27 cellular contexts compared by ENCODE assay signal in the genomic region with DNA sequence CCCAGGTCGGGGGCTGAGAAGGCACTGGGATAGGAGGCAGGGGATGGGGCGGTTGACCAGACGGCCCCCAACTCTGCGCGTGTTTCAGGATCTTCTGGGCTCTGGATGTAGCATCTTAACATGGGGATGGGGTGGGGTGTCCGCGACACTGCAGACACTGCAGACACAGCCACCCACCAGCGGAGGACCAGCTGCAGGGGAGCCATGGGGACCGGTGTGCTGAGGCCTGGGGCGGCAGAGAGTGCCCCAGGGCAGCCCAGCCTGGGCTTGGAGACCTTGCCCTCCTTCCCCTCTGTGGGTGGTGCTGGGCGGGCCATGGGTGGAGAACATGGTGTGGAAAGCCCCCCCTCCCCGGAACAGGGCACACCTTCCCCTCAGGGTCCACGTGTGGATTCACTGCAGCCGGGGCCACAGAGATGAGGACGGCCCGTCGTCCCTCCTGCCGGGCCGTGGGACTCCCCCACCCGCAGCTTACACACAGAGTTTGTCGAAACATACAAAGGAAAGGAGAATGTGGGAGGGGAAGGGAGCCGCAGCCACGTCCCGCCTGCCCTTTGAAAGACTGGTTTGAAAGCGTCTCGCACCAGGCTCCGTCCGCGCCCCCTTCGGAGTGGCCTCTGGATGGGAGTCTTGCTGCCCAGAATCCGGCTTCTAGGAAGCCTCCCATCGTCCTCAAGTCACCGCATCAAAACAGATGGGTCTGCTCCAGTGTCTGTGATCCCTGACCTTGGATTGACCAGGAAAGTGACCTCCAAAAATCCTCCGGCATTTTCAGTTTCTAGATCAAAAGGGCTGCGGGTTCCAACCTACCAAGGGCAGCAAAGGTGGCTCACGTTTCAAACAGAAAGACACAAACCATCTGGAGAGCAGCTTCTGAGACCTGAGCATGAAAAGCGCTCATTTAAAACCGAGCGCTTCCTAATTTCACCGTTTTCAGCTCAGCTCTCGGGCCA.
"Had no signal": no experiment of that assay in that cellular context is flagged by ENCODE, and none has a peak within 500 bp of the region (broad histone marks: within the 10 kb centered on the region; RNA-seq: fewer than 3 reads in every experiment).

No MANE protein-coding gene starts in this region.

- H3K27me3 Mint-ChIP-seq: activated CD4-positive, alpha-beta memory T cell treated with anti-CD3 and anti-CD28 coated beads, Interleukin-2, amount 10 ng/mL, durations not matched to agents 7 days and 5 days; activated naive CD4-positive, alpha-beta T cell treated with anti-CD3 and anti-CD28 coated beads, Interleukin-2, amount 50 U/mL, for 24 hours had no signal

- H3K36me3 Mint-ChIP-seq: activated naive CD4-positive, alpha-beta T cell treated with anti-CD3 and anti-CD28 coated beads, Interleukin-2, amount 50 U/mL, for 24 hours; T-cell had no signal

- DNase-seq: activated CD4-positive, alpha-beta memory T cell treated with anti-CD3 and anti-CD28 coated beads, Interleukin-2, amount 10 ng/mL, durations not matched to agents 7 days and 5 days; activated CD4-positive, alpha-beta T cell treated with anti-CD3 and anti-CD28 coated beads for 36 hours; activated CD4-positive, alpha-beta T cell treated with anti-CD3 and anti-CD28 coated beads, Interleukin-2, amount 50 U/mL, for 1 hour; activated CD4-positive, CD25-positive, alpha-beta regulatory T cell; activated T-cell treated with anti-CD3 and anti-CD28 coated beads for 4 hours; activated T-cell treated with anti-CD3 and anti-CD28 coated beads, Interleukin-2, amount 50 U/mL, for 48 hours; body of pancreas; MG63; MV-4-11; NCI-H1092 treated with DMSO at 0.1 percent for 48 hours; NCI-H1417 treated with DMSO at 0.1 percent for 48 hours; NCI-H1694; NCI-H2029; NCI-H2107; NCI-H2171 treated with DMSO at 0.1 percent for 48 hours; NCI-H345; NCI-H510A; NCI-H526 treated with DMSO at 0.1 percent for 48 hours; NK-92 treated with Interleukin-12 subunit alpha and Interleukin-12 subunit beta, amount 100 ng/mL, for 24 hours; OCI-M1; RPMI8226; T-cell; T-helper 2 cell had no signal

- H3K4me1 Mint-ChIP-seq: activated CD4-positive, alpha-beta memory T cell treated with anti-CD3 and anti-CD28 coated beads, Interleukin-2, amount 10 ng/mL, durations not matched to agents 7 days and 5 days; activated CD4-positive, alpha-beta T cell treated with anti-CD3 and anti-CD28 coated beads for 36 hours; activated naive CD4-positive, alpha-beta T cell treated with anti-CD3 and anti-CD28 coated beads, Interleukin-2, amount 50 U/mL, for 24 hours; activated T-helper 17 cell treated with anti-CD3 and anti-CD28 coated beads, Interleukin-2, amount 50 U/mL, for 72 hours; T-cell had no signal

- ATAC-seq: activated CD4-positive, alpha-beta T cell treated with anti-CD3 and anti-CD28 coated beads for 36 hours; activated T-helper 17 cell treated with anti-CD3 and anti-CD28 coated beads, Interleukin-2, amount 50 U/mL, for 72 hours; body of pancreas; Panc1; Right ventricle myocardium inferior; T-cell had no signal

- H3K4me3 Mint-ChIP-seq: activated CD4-positive, alpha-beta memory T cell treated with anti-CD3 and anti-CD28 coated beads, Interleukin-2, amount 10 ng/mL, durations not matched to agents 7 days and 5 days; activated CD4-positive, alpha-beta T cell treated with anti-CD3 and anti-CD28 coated beads for 36 hours; activated naive CD4-positive, alpha-beta T cell treated with anti-CD3 and anti-CD28 coated beads, Interleukin-2, amount 50 U/mL, for 24 hours; activated T-helper 17 cell treated with anti-CD3 and anti-CD28 coated beads, Interleukin-2, amount 50 U/mL, for 72 hours; T-cell had no signal

- H3K9me3 Mint-ChIP-seq: activated CD4-positive, alpha-beta memory T cell treated with anti-CD3 and anti-CD28 coated beads, Interleukin-2, amount 10 ng/mL, durations not matched to agents 7 days and 5 days; activated naive CD4-positive, alpha-beta T cell treated with anti-CD3 and anti-CD28 coated beads, Interleukin-2, amount 50 U/mL, for 24 hours; activated T-helper 17 cell treated with anti-CD3 and anti-CD28 coated beads, Interleukin-2, amount 50 U/mL, for 72 hours; T-cell had no signal

- H3K27ac Mint-ChIP-seq: activated CD4-positive, alpha-beta memory T cell treated with anti-CD3 and anti-CD28 coated beads, Interleukin-2, amount 10 ng/mL, durations not matched to agents 7 days and 5 days; activated CD4-positive, alpha-beta T cell treated with anti-CD3 and anti-CD28 coated beads for 36 hours; activated naive CD4-positive, alpha-beta T cell treated with anti-CD3 and anti-CD28 coated beads, Interleukin-2, amount 50 U/mL, for 24 hours; activated T-helper 17 cell treated with anti-CD3 and anti-CD28 coated beads, Interleukin-2, amount 50 U/mL, for 72 hours; T-cell had no signal
